Comparison of ENCODE assay signal across 1 cellular context in the genomic region with DNA sequence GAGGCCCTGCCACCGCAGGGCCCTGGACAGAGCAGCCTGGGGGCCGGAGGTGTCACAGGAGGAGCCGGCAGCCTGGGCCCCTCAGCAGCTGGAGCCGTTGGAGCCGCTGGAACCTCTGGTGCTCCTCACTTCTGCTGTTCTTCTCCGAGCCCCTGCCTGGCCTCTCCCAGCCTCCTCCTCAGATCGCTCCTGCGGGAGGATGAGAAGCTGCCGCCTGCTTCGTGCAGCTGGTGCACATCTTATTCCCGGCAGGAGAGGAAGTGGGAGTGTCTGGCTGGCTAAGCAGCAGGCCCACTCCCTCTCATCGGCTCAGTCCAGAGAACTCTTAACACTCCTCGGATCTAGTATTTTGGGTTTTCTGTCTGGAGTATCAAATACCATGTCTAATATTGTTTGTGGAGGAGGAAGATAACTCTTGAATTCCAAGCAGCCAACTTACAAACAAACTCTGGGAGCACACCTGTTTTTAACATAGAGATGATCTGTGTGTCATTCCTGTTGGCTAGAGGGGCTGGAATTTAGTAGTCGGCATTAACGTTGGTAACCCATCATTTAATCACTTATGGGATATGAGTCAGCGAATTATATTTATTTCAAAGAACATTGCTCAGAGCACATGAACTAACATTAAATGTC.
TF ChIP-seq lines count a peak whose summit lies in the region.

No MANE protein-coding gene starts in this region.

TF ChIP-seq in HepG2, 621 proteins besides CTCF, POLR2A, EP300 and RAD21 (continues in another document):
- TF ChIP-seq, protein P1, sequence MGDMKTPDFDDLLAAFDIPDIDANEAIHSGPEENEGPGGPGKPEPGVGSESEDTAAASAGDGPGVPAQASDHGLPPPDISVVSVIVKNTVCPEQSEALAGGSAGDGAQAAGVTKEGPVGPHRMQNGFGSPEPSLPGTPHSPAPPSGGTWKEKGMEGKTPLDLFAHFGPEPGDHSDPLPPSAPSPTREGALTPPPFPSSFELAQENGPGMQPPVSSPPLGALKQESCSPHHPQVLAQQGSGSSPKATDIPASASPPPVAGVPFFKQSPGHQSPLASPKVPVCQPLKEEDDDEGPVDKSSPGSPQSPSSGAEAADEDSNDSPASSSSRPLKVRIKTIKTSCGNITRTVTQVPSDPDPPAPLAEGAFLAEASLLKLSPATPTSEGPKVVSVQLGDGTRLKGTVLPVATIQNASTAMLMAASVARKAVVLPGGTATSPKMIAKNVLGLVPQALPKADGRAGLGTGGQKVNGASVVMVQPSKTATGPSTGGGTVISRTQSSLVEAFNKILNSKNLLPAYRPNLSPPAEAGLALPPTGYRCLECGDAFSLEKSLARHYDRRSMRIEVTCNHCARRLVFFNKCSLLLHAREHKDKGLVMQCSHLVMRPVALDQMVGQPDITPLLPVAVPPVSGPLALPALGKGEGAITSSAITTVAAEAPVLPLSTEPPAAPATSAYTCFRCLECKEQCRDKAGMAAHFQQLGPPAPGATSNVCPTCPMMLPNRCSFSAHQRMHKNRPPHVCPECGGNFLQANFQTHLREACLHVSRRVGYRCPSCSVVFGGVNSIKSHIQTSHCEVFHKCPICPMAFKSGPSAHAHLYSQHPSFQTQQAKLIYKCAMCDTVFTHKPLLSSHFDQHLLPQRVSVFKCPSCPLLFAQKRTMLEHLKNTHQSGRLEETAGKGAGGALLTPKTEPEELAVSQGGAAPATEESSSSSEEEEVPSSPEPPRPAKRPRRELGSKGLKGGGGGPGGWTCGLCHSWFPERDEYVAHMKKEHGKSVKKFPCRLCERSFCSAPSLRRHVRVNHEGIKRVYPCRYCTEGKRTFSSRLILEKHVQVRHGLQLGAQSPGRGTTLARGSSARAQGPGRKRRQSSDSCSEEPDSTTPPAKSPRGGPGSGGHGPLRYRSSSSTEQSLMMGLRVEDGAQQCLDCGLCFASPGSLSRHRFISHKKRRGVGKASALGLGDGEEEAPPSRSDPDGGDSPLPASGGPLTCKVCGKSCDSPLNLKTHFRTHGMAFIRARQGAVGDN (CRISPR knock-in tag; IDR thresholded peaks at IDR 0.05), result 0 out of 2 replicates have a peak, but pooled peaks have one; percentile 14
- TF ChIP-seq, protein P2, sequence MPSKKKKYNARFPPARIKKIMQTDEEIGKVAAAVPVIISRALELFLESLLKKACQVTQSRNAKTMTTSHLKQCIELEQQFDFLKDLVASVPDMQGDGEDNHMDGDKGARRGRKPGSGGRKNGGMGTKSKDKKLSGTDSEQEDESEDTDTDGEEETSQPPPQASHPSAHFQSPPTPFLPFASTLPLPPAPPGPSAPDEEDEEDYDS (CRISPR knock-in tag; IDR thresholded peaks at IDR 0.05), result no peak
- no peak for TF ChIP-seq POGZ (CRISPR knock-in tag; IDR thresholded peaks at IDR 0.05)
- no peak for TF ChIP-seq ZNF780A (CRISPR knock-in tag; IDR thresholded peaks at IDR 0.05)
- TF ChIP-seq MIXL1 (CRISPR knock-in tag; IDR thresholded peaks at IDR 0.05), result no peak
- TF ChIP-seq NR2F1 (CRISPR knock-in tag; IDR thresholded peaks at IDR 0.05), result no peak
- no peak for TF ChIP-seq SALL1 (CRISPR knock-in tag; IDR thresholded peaks at IDR 0.05)
- no peak for TF ChIP-seq PITX1 (CRISPR knock-in tag; IDR thresholded peaks at IDR 0.05)
- TF ChIP-seq, protein P3, sequence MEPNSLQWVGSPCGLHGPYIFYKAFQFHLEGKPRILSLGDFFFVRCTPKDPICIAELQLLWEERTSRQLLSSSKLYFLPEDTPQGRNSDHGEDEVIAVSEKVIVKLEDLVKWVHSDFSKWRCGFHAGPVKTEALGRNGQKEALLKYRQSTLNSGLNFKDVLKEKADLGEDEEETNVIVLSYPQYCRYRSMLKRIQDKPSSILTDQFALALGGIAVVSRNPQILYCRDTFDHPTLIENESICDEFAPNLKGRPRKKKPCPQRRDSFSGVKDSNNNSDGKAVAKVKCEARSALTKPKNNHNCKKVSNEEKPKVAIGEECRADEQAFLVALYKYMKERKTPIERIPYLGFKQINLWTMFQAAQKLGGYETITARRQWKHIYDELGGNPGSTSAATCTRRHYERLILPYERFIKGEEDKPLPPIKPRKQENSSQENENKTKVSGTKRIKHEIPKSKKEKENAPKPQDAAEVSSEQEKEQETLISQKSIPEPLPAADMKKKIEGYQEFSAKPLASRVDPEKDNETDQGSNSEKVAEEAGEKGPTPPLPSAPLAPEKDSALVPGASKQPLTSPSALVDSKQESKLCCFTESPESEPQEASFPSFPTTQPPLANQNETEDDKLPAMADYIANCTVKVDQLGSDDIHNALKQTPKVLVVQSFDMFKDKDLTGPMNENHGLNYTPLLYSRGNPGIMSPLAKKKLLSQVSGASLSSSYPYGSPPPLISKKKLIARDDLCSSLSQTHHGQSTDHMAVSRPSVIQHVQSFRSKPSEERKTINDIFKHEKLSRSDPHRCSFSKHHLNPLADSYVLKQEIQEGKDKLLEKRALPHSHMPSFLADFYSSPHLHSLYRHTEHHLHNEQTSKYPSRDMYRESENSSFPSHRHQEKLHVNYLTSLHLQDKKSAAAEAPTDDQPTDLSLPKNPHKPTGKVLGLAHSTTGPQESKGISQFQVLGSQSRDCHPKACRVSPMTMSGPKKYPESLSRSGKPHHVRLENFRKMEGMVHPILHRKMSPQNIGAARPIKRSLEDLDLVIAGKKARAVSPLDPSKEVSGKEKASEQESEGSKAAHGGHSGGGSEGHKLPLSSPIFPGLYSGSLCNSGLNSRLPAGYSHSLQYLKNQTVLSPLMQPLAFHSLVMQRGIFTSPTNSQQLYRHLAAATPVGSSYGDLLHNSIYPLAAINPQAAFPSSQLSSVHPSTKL (CRISPR knock-in tag; IDR thresholded peaks at IDR 0.05), result no peak
- TF ChIP-seq RFXAP (CRISPR knock-in tag; IDR thresholded peaks at IDR 0.05; ENCODE audit: borderline replicate concordance), result no peak
- TF ChIP-seq, protein P4, sequence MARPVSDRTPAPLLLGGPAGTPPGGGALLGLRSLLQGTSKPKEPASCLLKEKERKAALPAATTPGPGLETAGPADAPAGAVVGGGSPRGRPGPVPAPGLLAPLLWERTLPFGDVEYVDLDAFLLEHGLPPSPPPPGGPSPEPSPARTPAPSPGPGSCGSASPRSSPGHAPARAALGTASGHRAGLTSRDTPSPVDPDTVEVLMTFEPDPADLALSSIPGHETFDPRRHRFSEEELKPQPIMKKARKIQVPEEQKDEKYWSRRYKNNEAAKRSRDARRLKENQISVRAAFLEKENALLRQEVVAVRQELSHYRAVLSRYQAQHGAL (CRISPR knock-in tag; IDR thresholded peaks at IDR 0.05; ENCODE audit: not compliant biosample characterization), result no peak
- TF ChIP-seq, protein P5, sequence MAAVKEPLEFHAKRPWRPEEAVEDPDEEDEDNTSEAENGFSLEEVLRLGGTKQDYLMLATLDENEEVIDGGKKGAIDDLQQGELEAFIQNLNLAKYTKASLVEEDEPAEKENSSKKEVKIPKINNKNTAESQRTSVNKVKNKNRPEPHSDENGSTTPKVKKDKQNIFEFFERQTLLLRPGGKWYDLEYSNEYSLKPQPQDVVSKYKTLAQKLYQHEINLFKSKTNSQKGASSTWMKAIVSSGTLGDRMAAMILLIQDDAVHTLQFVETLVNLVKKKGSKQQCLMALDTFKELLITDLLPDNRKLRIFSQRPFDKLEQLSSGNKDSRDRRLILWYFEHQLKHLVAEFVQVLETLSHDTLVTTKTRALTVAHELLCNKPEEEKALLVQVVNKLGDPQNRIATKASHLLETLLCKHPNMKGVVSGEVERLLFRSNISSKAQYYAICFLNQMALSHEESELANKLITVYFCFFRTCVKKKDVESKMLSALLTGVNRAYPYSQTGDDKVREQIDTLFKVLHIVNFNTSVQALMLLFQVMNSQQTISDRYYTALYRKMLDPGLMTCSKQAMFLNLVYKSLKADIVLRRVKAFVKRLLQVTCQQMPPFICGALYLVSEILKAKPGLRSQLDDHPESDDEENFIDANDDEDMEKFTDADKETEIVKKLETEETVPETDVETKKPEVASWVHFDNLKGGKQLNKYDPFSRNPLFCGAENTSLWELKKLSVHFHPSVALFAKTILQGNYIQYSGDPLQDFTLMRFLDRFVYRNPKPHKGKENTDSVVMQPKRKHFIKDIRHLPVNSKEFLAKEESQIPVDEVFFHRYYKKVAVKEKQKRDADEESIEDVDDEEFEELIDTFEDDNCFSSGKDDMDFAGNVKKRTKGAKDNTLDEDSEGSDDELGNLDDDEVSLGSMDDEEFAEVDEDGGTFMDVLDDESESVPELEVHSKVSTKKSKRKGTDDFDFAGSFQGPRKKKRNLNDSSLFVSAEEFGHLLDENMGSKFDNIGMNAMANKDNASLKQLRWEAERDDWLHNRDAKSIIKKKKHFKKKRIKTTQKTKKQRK (IDR thresholded peaks at IDR 0.05; ENCODE audit: low read length), result no peak
- TF ChIP-seq, protein P6, sequence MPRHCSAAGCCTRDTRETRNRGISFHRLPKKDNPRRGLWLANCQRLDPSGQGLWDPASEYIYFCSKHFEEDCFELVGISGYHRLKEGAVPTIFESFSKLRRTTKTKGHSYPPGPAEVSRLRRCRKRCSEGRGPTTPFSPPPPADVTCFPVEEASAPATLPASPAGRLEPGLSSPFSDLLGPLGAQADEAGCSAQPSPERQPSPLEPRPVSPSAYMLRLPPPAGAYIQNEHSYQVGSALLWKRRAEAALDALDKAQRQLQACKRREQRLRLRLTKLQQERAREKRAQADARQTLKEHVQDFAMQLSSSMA (CRISPR knock-in tag; IDR thresholded peaks at IDR 0.05), result no peak
- TF ChIP-seq, protein P7, sequence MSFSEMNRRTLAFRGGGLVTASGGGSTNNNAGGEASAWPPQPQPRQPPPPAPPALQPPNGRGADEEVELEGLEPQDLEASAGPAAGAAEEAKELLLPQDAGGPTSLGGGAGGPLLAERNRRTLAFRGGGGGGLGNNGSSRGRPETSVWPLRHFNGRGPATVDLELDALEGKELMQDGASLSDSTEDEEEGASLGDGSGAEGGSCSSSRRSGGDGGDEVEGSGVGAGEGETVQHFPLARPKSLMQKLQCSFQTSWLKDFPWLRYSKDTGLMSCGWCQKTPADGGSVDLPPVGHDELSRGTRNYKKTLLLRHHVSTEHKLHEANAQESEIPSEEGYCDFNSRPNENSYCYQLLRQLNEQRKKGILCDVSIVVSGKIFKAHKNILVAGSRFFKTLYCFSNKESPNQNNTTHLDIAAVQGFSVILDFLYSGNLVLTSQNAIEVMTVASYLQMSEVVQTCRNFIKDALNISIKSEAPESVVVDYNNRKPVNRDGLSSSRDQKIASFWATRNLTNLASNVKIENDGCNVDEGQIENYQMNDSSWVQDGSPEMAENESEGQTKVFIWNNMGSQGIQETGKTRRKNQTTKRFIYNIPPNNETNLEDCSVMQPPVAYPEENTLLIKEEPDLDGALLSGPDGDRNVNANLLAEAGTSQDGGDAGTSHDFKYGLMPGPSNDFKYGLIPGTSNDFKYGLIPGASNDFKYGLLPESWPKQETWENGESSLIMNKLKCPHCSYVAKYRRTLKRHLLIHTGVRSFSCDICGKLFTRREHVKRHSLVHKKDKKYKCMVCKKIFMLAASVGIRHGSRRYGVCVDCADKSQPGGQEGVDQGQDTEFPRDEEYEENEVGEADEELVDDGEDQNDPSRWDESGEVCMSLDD (CRISPR knock-in tag; IDR thresholded peaks at IDR 0.05; ENCODE audit: borderline replicate concordance), result no peak
- peak in 1 of 2 experiments; percentile 77; a peak in 2 of 4 replicates for TF ChIP-seq MAFK (conservative IDR thresholded peaks at IDR 0.05 in 1 of 2, IDR thresholded peaks at IDR 0.05 in 1 of 2; ENCODE audit: low read length in 2 of 2)
- no peak for TF ChIP-seq AGO1 (IDR thresholded peaks at IDR 0.05; ENCODE audit: low read depth, low read length, poor library complexity, severe bottlenecking)
- TF ChIP-seq, protein P8, sequence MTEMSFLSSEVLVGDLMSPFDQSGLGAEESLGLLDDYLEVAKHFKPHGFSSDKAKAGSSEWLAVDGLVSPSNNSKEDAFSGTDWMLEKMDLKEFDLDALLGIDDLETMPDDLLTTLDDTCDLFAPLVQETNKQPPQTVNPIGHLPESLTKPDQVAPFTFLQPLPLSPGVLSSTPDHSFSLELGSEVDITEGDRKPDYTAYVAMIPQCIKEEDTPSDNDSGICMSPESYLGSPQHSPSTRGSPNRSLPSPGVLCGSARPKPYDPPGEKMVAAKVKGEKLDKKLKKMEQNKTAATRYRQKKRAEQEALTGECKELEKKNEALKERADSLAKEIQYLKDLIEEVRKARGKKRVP (CRISPR knock-in tag; IDR thresholded peaks at IDR 0.05), result no peak
- TF ChIP-seq AGO2 (optimal IDR thresholded peaks at IDR 0.05; ENCODE audit: low read depth, low read length), result peak; percentile 64
- peak; percentile 35; the same call in 1 of the 2 replicates for TF ChIP-seq NFE2L2 (IDR thresholded peaks at IDR 0.05; ENCODE audit: low read length)
- TF ChIP-seq ZNF781 (CRISPR knock-in tag; IDR thresholded peaks at IDR 0.05; ENCODE audit: borderline replicate concordance, not compliant biosample characterization), result no peak
- no peak for TF ChIP-seq ZNF329 (CRISPR knock-in tag; IDR thresholded peaks at IDR 0.05; ENCODE audit: low read depth)
- no peak for TF ChIP-seq RARG (CRISPR knock-in tag; IDR thresholded peaks at IDR 0.05; ENCODE audit: low read depth)
- TF ChIP-seq KLF9 (CRISPR knock-in tag; IDR thresholded peaks at IDR 0.05; ENCODE audit: low read depth), result no peak
- TF ChIP-seq, protein P9, sequence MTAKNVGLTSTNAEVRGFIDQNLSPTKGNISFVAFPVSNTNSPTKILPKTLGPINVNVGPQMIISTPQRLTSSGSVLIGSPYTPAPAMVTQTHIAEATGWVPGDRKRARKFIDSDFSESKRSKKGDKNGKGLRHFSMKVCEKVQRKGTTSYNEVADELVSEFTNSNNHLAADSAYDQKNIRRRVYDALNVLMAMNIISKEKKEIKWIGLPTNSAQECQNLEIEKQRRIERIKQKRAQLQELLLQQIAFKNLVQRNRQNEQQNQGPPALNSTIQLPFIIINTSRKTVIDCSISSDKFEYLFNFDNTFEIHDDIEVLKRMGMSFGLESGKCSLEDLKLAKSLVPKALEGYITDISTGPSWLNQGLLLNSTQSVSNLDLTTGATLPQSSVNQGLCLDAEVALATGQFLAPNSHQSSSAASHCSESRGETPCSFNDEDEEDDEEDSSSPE (CRISPR knock-in tag; IDR thresholded peaks at IDR 0.05), result no peak
- TF ChIP-seq, protein P10, sequence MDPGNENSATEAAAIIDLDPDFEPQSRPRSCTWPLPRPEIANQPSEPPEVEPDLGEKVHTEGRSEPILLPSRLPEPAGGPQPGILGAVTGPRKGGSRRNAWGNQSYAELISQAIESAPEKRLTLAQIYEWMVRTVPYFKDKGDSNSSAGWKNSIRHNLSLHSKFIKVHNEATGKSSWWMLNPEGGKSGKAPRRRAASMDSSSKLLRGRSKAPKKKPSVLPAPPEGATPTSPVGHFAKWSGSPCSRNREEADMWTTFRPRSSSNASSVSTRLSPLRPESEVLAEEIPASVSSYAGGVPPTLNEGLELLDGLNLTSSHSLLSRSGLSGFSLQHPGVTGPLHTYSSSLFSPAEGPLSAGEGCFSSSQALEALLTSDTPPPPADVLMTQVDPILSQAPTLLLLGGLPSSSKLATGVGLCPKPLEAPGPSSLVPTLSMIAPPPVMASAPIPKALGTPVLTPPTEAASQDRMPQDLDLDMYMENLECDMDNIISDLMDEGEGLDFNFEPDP (CRISPR knock-in tag; conservative IDR thresholded peaks at IDR 0.05), result no peak
